In the genomic region with DNA sequence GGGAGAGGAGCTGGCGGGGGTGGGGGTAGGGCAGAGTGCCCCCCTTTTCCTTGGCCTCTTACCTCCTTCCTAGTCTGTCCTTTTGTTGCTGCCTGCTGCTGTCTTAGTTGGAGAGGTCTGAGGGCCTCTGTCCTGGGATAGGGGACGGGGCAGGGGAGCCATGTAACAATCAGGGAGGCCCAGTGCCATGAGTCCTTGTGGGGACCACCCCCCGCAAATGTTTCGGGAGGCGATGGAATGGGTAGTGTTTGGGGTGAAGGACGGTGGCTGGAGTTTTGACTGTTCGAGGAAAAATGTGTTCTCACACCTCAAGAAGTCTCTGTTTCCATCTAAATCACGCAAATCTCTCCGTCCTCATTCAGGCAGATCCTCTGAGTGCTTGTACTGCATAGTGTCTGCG, we compare ENCODE assay signal across 17 cellular contexts.
"Had no signal": no experiment of that assay in that cellular context is flagged by ENCODE, and none has a peak within 500 bp of the region (broad histone marks: within the 10 kb centered on the region; RNA-seq: fewer than 3 reads in every experiment).

No MANE protein-coding gene starts in this region.

- H3K27ac ChIP-seq: brain microvascular endothelial cell, parathyroid adenoma, tibial nerve had no signal

- H3K27me3 ChIP-seq: brain microvascular endothelial cell, tibial nerve had no signal

- H3K36me3 ChIP-seq: brain microvascular endothelial cell had no signal

- H3K9me3 Mint-ChIP-seq: activated B cell treated with CpG ODN at 0.5 μM for 24 hours; activated CD4-positive, alpha-beta T cell treated with anti-CD3 and anti-CD28 coated beads, Interleukin-2, amount 10 ng/mL, durations not matched to agents 24 days and 14 days; activated naive CD8-positive, alpha-beta T cell treated with anti-CD3 and anti-CD28 coated beads for 36 hours; activated T-helper 1 cell treated with anti-CD3 and anti-CD28 coated beads, Interleukin-12 subunit alpha, Interleukin-12 subunit beta, Interleukin-2, Interleukin-4 antibody, amounts not matched to agents 30 ng/mL and 10 ng/mL and 1 ng/mL, durations not matched to agents 14 hours and 24 hours and 36 hours; central memory CD8-positive, alpha-beta T cell had no signal

- H3K4me3 ChIP-seq: tibial nerve had no signal

- DNase-seq: activated B cell treated with CpG ODN at 0.5 μM for 24 hours; activated CD4-positive, alpha-beta T cell treated with anti-CD3 and anti-CD28 coated beads, Interleukin-2, amount 10 ng/mL, durations not matched to agents 24 days and 14 days; activated CD8-positive, alpha-beta T cell treated with anti-CD3 and anti-CD28 coated beads, Interleukin-2, amount 10 ng/mL, durations not matched to agents 7 days and 5 days; activated naive CD8-positive, alpha-beta T cell treated with anti-CD3 and anti-CD28 coated beads for 36 hours; amygdala; brain microvascular endothelial cell; cortex of kidney; effector CD4-positive, alpha-beta T cell; foreskin fibroblast; stimulated activated CD4-positive, alpha-beta T cell treated with anti-CD3 and anti-CD28 coated beads, Interleukin-12 subunit alpha, Interleukin-12 subunit beta, amount 100 ng/mL, for 4 hours; stimulated activated CD4-positive, alpha-beta T cell treated with anti-CD3 and anti-CD28 coated beads, Interleukin-2, amount 100 ng/mL, for 24 hours; T-helper 2 cell had no signal

- FAIRE-seq: endothelial cell of umbilical vein had no signal

- ATAC-seq: activated CD8-positive, alpha-beta T cell treated with anti-CD3 and anti-CD28 coated beads, Interleukin-2, amount 10 ng/mL, durations not matched to agents 7 days and 5 days had no signal

- H3K27me3 Mint-ChIP-seq: activated B cell treated with CpG ODN at 0.5 μM for 24 hours; activated CD4-positive, alpha-beta T cell treated with anti-CD3 and anti-CD28 coated beads, Interleukin-2, amount 10 ng/mL, durations not matched to agents 24 days and 14 days; activated naive CD8-positive, alpha-beta T cell treated with anti-CD3 and anti-CD28 coated beads for 36 hours; central memory CD8-positive, alpha-beta T cell had no signal

- H3K27ac Mint-ChIP-seq: activated B cell treated with CpG ODN at 0.5 μM for 24 hours; activated CD4-positive, alpha-beta T cell treated with anti-CD3 and anti-CD28 coated beads, Interleukin-2, amount 10 ng/mL, durations not matched to agents 24 days and 14 days; activated CD8-positive, alpha-beta T cell treated with anti-CD3 and anti-CD28 coated beads, Interleukin-2, amount 10 ng/mL, durations not matched to agents 7 days and 5 days; activated naive CD8-positive, alpha-beta T cell treated with anti-CD3 and anti-CD28 coated beads for 36 hours; activated T-helper 1 cell treated with anti-CD3 and anti-CD28 coated beads, Interleukin-12 subunit alpha, Interleukin-12 subunit beta, Interleukin-2, Interleukin-4 antibody, amounts not matched to agents 30 ng/mL and 10 ng/mL and 1 ng/mL, durations not matched to agents 14 hours and 24 hours and 36 hours had no signal

- H3K4me1 Mint-ChIP-seq: activated B cell treated with CpG ODN at 0.5 μM for 24 hours; activated CD4-positive, alpha-beta T cell treated with anti-CD3 and anti-CD28 coated beads, Interleukin-2, amount 10 ng/mL, durations not matched to agents 24 days and 14 days; activated naive CD8-positive, alpha-beta T cell treated with anti-CD3 and anti-CD28 coated beads for 36 hours had no signal

- H3K9me3 ChIP-seq: tibial nerve had no signal

- H3K9ac ChIP-seq: parathyroid adenoma had no signal

- H3K4me3 Mint-ChIP-seq: activated B cell treated with CpG ODN at 0.5 μM for 24 hours; activated CD4-positive, alpha-beta T cell treated with anti-CD3 and anti-CD28 coated beads, Interleukin-2, amount 10 ng/mL, durations not matched to agents 24 days and 14 days; activated CD8-positive, alpha-beta T cell treated with anti-CD3 and anti-CD28 coated beads, Interleukin-2, amount 10 ng/mL, durations not matched to agents 7 days and 5 days; activated naive CD8-positive, alpha-beta T cell treated with anti-CD3 and anti-CD28 coated beads for 36 hours; activated T-helper 1 cell treated with anti-CD3 and anti-CD28 coated beads, Interleukin-12 subunit alpha, Interleukin-12 subunit beta, Interleukin-2, Interleukin-4 antibody, amounts not matched to agents 30 ng/mL and 10 ng/mL and 1 ng/mL, durations not matched to agents 14 hours and 24 hours and 36 hours; central memory CD8-positive, alpha-beta T cell had no signal

- H2AFZ ChIP-seq: parathyroid adenoma had no signal

- H3K79me2 ChIP-seq: parathyroid adenoma had no signal
